ENCODE assay signal across 1 cellular context in genomic region chr13:44989071-44989889, GRCh38.
A peak's percentile ranks its signal among the peaks of the same experiment; 100 is the strongest.
TF ChIP-seq lines count a peak whose summit lies in the region.

GPALPP1 (plus strand) TSS chr13:44989538; CDS start chr13:44989655, 117 bp downstream.
NUFIP1 (minus strand) TSS chr13:44989471; CDS start chr13:44989436, 35 bp downstream.

TF ChIP-seq in HepG2, 621 proteins besides CTCF, POLR2A, EP300 and RAD21 (continued from another document and continues in another):
- TF ChIP-seq GATAD2A (CRISPR knock-in tag; IDR thresholded peaks at IDR 0.05) (peak; percentile 57), SIX1 (CRISPR knock-in tag; IDR thresholded peaks at IDR 0.05; ENCODE audit: borderline replicate concordance) (no peak), ZNF101 (CRISPR knock-in tag; IDR thresholded peaks at IDR 0.05; ENCODE audit: borderline replicate concordance, low read depth) (no peak), ZNF619 (CRISPR knock-in tag; IDR thresholded peaks at IDR 0.05) (no peak), JUND (CRISPR knock-in tag; IDR thresholded peaks at IDR 0.05) (no peak), ZMYM2 (CRISPR knock-in tag; IDR thresholded peaks at IDR 0.05) (no peak; the same call in 1 of the 2 replicates), ZNF883 (CRISPR knock-in tag; IDR thresholded peaks at IDR 0.05; ENCODE audit: not compliant biosample characterization) (peak; percentile 80), ZNF549 (CRISPR knock-in tag; IDR thresholded peaks at IDR 0.05) (no peak), FLYWCH1 (CRISPR knock-in tag; IDR thresholded peaks at IDR 0.05) (no peak), ZNF879 (CRISPR knock-in tag; IDR thresholded peaks at IDR 0.05) (peak; percentile 73; the same call in 1 of the 2 replicates), ZNF589 (CRISPR knock-in tag; conservative IDR thresholded peaks at IDR 0.05) (0 out of 2 replicates have a peak, but pooled peaks have one; percentile 55), ZNF615 (CRISPR knock-in tag; IDR thresholded peaks at IDR 0.05; ENCODE audit: borderline replicate concordance) (0 out of 2 replicates have a peak, but pooled peaks have one; percentile 66), POLR2G (IDR thresholded peaks at IDR 0.05; ENCODE audit: low read depth, low read length) (peak; percentile 90), ZNF20 (CRISPR knock-in tag; IDR thresholded peaks at IDR 0.05) (no peak), ZNF569 (CRISPR knock-in tag; IDR thresholded peaks at IDR 0.05; ENCODE audit: borderline replicate concordance) (no peak), ARNTL (CRISPR knock-in tag; IDR thresholded peaks at IDR 0.05) (0 out of 2 replicates have a peak, but pooled peaks have one; percentile 35), HNF4A (CRISPR knock-in tag; IDR thresholded peaks at IDR 0.05) (peak; percentile 87), ZNF430 (CRISPR knock-in tag; IDR thresholded peaks at IDR 0.05) (peak; percentile 21; the same call in 1 of the 2 replicates), ZBTB2 (CRISPR knock-in tag; IDR thresholded peaks at IDR 0.05; ENCODE audit: low read depth) (no peak; the same call in 1 of the 2 replicates), FOSL2 (CRISPR knock-in tag; IDR thresholded peaks at IDR 0.05) (peak; percentile 32; the same call in 1 of the 2 replicates), ZSCAN21 (CRISPR knock-in tag; IDR thresholded peaks at IDR 0.05; ENCODE audit: borderline replicate concordance) (peak; percentile 89), SOX6 (IDR thresholded peaks at IDR 0.05) (no peak), SOX6 (CRISPR knock-in tag; IDR thresholded peaks at IDR 0.05) (peak; percentile 49), SAFB2 (CRISPR knock-in tag; IDR thresholded peaks at IDR 0.05; ENCODE audit: borderline replicate concordance, low read depth) (no peak), JARID2 (CRISPR knock-in tag; IDR thresholded peaks at IDR 0.05; ENCODE audit: insufficient replicate concordance) (no peak), SP1 (IDR thresholded peaks at IDR 0.05) (no peak), SP1 (CRISPR knock-in tag; IDR thresholded peaks at IDR 0.05) (peak; percentile 36; the same call in 1 of the 2 replicates), NKX3-1 (CRISPR knock-in tag; IDR thresholded peaks at IDR 0.05) (no peak), MIER3 (CRISPR knock-in tag; IDR thresholded peaks at IDR 0.05; ENCODE audit: borderline replicate concordance) (peak; percentile 52; the same call in 1 of the 2 replicates), AKNA (CRISPR knock-in tag; IDR thresholded peaks at IDR 0.05; ENCODE audit: borderline replicate concordance) (no peak), ZNF792 (CRISPR knock-in tag; IDR thresholded peaks at IDR 0.05) (peak; percentile 51; the same call in 1 of the 2 replicates), GTF3A (CRISPR knock-in tag; conservative IDR thresholded peaks at IDR 0.05) (no peak), ZNF484 (CRISPR knock-in tag; IDR thresholded peaks at IDR 0.05; ENCODE audit: borderline replicate concordance, low read depth) (no peak), NR1H2 (CRISPR knock-in tag; IDR thresholded peaks at IDR 0.05; ENCODE audit: borderline replicate concordance, low read depth) (no peak; the same call in 1 of the 2 replicates), ZNF451 (CRISPR knock-in tag; IDR thresholded peaks at IDR 0.05) (0 out of 2 replicates have a peak, but pooled peaks have one; percentile 23), ZNF335 (CRISPR knock-in tag; IDR thresholded peaks at IDR 0.05) (peak; percentile 89; the same call in 1 of the 2 replicates), POGK (CRISPR knock-in tag; conservative IDR thresholded peaks at IDR 0.05) (peak; percentile 46; the same call in 1 of the 2 replicates), ZIK1 (CRISPR knock-in tag; IDR thresholded peaks at IDR 0.05; ENCODE audit: borderline replicate concordance, low read depth) (no peak), ZSCAN9 (CRISPR knock-in tag; IDR thresholded peaks at IDR 0.05; ENCODE audit: borderline replicate concordance) (peak; percentile 61; the same call in 1 of the 2 replicates), ERF (CRISPR knock-in tag; IDR thresholded peaks at IDR 0.05) (peak; percentile 78)
- TF ChIP-seq, protein P1, sequence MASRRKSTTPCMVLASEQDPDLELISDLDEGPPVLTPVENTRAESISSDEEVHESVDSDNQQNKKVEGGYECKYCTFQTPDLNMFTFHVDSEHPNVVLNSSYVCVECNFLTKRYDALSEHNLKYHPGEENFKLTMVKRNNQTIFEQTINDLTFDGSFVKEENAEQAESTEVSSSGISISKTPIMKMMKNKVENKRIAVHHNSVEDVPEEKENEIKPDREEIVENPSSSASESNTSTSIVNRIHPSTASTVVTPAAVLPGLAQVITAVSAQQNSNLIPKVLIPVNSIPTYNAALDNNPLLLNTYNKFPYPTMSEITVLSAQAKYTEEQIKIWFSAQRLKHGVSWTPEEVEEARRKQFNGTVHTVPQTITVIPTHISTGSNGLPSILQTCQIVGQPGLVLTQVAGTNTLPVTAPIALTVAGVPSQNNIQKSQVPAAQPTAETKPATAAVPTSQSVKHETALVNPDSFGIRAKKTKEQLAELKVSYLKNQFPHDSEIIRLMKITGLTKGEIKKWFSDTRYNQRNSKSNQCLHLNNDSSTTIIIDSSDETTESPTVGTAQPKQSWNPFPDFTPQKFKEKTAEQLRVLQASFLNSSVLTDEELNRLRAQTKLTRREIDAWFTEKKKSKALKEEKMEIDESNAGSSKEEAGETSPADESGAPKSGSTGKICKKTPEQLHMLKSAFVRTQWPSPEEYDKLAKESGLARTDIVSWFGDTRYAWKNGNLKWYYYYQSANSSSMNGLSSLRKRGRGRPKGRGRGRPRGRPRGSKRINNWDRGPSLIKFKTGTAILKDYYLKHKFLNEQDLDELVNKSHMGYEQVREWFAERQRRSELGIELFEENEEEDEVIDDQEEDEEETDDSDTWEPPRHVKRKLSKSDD (CRISPR knock-in tag; IDR thresholded peaks at IDR 0.05; ENCODE audit: low read depth), result peak; percentile 76
- TF ChIP-seq, protein P2, sequence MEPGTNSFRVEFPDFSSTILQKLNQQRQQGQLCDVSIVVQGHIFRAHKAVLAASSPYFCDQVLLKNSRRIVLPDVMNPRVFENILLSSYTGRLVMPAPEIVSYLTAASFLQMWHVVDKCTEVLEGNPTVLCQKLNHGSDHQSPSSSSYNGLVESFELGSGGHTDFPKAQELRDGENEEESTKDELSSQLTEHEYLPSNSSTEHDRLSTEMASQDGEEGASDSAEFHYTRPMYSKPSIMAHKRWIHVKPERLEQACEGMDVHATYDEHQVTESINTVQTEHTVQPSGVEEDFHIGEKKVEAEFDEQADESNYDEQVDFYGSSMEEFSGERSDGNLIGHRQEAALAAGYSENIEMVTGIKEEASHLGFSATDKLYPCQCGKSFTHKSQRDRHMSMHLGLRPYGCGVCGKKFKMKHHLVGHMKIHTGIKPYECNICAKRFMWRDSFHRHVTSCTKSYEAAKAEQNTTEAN (CRISPR knock-in tag; conservative IDR thresholded peaks at IDR 0.05), result no peak
- TF ChIP-seq, protein P3, sequence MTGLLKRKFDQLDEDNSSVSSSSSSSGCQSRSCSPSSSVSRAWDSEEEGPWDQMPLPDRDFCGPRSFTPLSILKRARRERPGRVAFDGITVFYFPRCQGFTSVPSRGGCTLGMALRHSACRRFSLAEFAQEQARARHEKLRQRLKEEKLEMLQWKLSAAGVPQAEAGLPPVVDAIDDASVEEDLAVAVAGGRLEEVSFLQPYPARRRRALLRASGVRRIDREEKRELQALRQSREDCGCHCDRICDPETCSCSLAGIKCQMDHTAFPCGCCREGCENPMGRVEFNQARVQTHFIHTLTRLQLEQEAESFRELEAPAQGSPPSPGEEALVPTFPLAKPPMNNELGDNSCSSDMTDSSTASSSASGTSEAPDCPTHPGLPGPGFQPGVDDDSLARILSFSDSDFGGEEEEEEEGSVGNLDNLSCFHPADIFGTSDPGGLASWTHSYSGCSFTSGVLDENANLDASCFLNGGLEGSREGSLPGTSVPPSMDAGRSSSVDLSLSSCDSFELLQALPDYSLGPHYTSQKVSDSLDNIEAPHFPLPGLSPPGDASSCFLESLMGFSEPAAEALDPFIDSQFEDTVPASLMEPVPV (CRISPR knock-in tag; IDR thresholded peaks at IDR 0.05), result peak; percentile 77
- TF ChIP-seq, protein P4, sequence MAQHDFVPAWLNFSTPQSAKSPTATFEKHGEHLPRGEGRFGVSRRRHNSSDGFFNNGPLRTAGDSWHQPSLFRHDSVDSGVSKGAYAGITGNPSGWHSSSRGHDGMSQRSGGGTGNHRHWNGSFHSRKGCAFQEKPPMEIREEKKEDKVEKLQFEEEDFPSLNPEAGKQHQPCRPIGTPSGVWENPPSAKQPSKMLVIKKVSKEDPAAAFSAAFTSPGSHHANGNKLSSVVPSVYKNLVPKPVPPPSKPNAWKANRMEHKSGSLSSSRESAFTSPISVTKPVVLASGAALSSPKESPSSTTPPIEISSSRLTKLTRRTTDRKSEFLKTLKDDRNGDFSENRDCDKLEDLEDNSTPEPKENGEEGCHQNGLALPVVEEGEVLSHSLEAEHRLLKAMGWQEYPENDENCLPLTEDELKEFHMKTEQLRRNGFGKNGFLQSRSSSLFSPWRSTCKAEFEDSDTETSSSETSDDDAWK (CRISPR knock-in tag; IDR thresholded peaks at IDR 0.05), result no peak
- TF ChIP-seq, protein P5, sequence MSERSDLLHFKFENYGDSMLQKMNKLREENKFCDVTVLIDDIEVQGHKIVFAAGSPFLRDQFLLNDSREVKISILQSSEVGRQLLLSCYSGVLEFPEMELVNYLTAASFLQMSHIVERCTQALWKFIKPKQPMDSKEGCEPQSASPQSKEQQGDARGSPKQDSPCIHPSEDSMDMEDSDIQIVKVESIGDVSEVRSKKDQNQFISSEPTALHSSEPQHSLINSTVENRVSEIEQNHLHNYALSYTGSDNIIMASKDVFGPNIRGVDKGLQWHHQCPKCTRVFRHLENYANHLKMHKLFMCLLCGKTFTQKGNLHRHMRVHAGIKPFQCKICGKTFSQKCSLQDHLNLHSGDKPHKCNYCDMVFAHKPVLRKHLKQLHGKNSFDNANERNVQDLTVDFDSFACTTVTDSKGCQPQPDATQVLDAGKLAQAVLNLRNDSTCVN (CRISPR knock-in tag; IDR thresholded peaks at IDR 0.05; ENCODE audit: borderline replicate concordance), result peak; percentile 56; the same call in 1 of the 2 replicates
